10 cellular contexts compared by ENCODE assay signal in the genomic region with DNA sequence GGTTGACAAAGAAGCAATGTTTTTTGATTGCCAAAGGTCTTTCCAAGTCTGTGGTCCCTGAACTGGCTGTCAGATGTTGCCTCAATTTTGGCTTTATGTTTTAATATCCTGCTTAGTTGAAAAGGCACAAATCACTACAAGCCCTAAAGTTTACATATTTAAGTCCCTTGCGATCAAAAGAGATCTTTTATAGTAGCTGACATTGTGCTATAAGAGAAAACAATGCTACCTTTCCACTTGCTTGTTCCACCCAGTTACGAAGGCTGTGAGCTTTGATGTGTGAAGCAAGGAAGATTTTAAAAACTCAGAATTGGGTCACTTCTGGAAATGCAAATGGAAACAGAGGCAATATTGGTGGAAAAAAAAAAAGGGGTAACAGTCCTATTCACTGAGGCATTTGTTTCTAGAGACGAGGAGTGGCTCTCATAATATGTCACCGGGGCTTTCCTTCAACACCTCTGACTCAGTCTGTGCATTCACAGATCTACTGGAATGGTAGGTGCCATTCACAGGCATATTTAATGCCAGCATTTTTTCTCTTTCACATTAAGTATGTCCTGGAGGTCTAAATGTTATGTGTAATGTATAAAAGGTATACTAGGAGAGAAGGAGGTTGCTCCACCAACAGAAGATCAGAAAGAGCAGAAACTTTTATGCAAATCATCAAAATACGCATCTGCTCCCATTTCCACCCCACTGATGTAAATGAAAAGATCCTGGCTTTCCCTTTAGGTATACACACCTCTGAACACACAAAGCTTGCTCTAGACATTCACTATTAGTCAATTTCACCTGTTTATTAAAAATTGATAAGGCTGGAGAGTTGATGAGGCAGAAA.
DNase-seq lines count a peak whose midpoint lies in the region; ATAC-seq and TF ChIP-seq lines count a peak whose summit lies in the region.
"Had no signal": no experiment of that assay in that cellular context is flagged by ENCODE, and none has a peak within 500 bp of the region (broad histone marks: within the 10 kb centered on the region; RNA-seq: fewer than 3 reads in every experiment).

No MANE protein-coding gene starts in this region.

- H3K4me3 ChIP-seq in stomach: no peak overlapping the region
- no peak overlapping the region for H3K4me3 ChIP-seq in naive thymus-derived CD4-positive, alpha-beta T cell (ENCODE audit: low read length)
- H3K4me3 ChIP-seq: GM23338 had no signal

- intact Hi-C loops in activated naive CD4-positive, alpha-beta T cell treated with anti-CD3 and anti-CD28 coated beads for 36 hours (cut with micrococcal nuclease): loop anchor here (1.0 to 2.0 kb wide), 10 partner anchors 15 to 245 kb away; no protein-coding TSS in a partner anchor
- intact Hi-C loops in stomach (cut with DNase I; ENCODE audit: low total_unique reads): no loop called here
- intact Hi-C loops in naive thymus-derived CD4-positive, alpha-beta T cell (cut with micrococcal nuclease): loop anchor here in 1 of 2 donors (5.0 kb wide), 1 partner anchor 44 kb away; no protein-coding TSS in a partner anchor

- peaks cover 24% of the 10 kb centered on the region for H3K4me1 Mint-ChIP-seq in activated naive CD4-positive, alpha-beta T cell treated with anti-CD3 and anti-CD28 coated beads for 36 hours (ENCODE audit: low read depth)
- H3K4me1 Mint-ChIP-seq in T-helper 2 cell treated with Interferon-gamma antibody and Interleukin-4, amounts not matched to agents 5 μg/mL and 100 μg/mL, for 36 hours (ENCODE audit: low read depth): no peaks in the 10 kb centered on the region
- peaks cover 0 to 5% (median 0%) of the 10 kb centered on the region in 7 donors for H3K4me1 Mint-ChIP-seq in naive thymus-derived CD4-positive, alpha-beta T cell

- H3K27me3 Mint-ChIP-seq in activated naive CD4-positive, alpha-beta T cell treated with anti-CD3 and anti-CD28 coated beads for 36 hours (ENCODE audit: low read depth): peaks cover 8% of the 10 kb centered on the region
- H3K27me3 Mint-ChIP-seq in T-helper 2 cell treated with Interferon-gamma antibody and Interleukin-4, amounts not matched to agents 5 μg/mL and 100 μg/mL, for 36 hours (ENCODE audit: low read depth): no peaks in the 10 kb centered on the region
- peaks cover 0 to 11% (median 0%) of the 10 kb centered on the region in 5 donors for H3K27me3 Mint-ChIP-seq in naive thymus-derived CD4-positive, alpha-beta T cell
- H3K27me3 Mint-ChIP-seq: brain had no signal

- TF ChIP-seq POLR2A in stomach (IDR thresholded peaks at IDR 0.05): no peak

- peak; percentile 91 for ATAC-seq in HG02798 (IDR thresholded peaks at IDR 0.05; ENCODE audit: poor library complexity, unreplicated experiment)
- no peak for ATAC-seq in naive thymus-derived CD4-positive, alpha-beta T cell

- peak overlapping the region; percentile 0 for H3K4me3 Mint-ChIP-seq in activated naive CD4-positive, alpha-beta T cell treated with anti-CD3 and anti-CD28 coated beads for 36 hours
- H3K4me3 Mint-ChIP-seq in T-helper 2 cell treated with Interferon-gamma antibody and Interleukin-4, amounts not matched to agents 5 μg/mL and 100 μg/mL, for 36 hours: no peak overlapping the region
- H3K4me3 Mint-ChIP-seq in naive thymus-derived CD4-positive, alpha-beta T cell: no peak overlapping the region
- H3K4me3 Mint-ChIP-seq: brain, GM23338 had no signal

- DNase-seq in activated naive CD4-positive, alpha-beta T cell treated with anti-CD3 and anti-CD28 coated beads for 36 hours: peak; percentile 71
- no peak for DNase-seq in activated naive CD4-positive, alpha-beta T cell treated with anti-CD3 and anti-CD28 coated beads, Interleukin-2, amount 50 U/mL, for 16 hours
- peak; percentile 28 for DNase-seq in T-helper 2 cell treated with Interferon-gamma antibody and Interleukin-4, amounts not matched to agents 5 μg/mL and 100 μg/mL, for 36 hours (ENCODE audit: low spot score)
- DNase-seq in stomach (no peak), DMS53 treated with DMSO at 0.1 percent for 48 hours (lab: John Stamatoyannopoulos, UW; ENCODE audit: unreplicated experiment) (no peak), G401 (ENCODE audit: low spot score) (no peak)
- no peak for DNase-seq in naive thymus-derived CD4-positive, alpha-beta T cell

- in situ Hi-C loops in G401 (cut with HindIII; ENCODE audit: low sequenced_read_pairs): no loop called here

- peak overlapping the region; percentile 66 for H3K27ac Mint-ChIP-seq in activated naive CD4-positive, alpha-beta T cell treated with anti-CD3 and anti-CD28 coated beads for 36 hours
- no peak overlapping the region for H3K27ac Mint-ChIP-seq in T-helper 2 cell treated with Interferon-gamma antibody and Interleukin-4, amounts not matched to agents 5 μg/mL and 100 μg/mL, for 36 hours
- H3K27ac Mint-ChIP-seq in naive thymus-derived CD4-positive, alpha-beta T cell: no peak overlapping the region
- H3K27ac Mint-ChIP-seq: GM23338 had no signal

- WGBS in stomach, 5 donors: 33 to 65% (median 49%) methylated on average over 5 of the region's 5 CpGs

- no peaks in the 10 kb centered on the region for H3K9me3 ChIP-seq in stomach
- H3K9me3 ChIP-seq in naive thymus-derived CD4-positive, alpha-beta T cell (ENCODE audit: control insufficient read depth in 2 of 3, low read length in 3 of 3): no peaks in the 10 kb centered on the region

- H3K27me3 ChIP-seq in stomach: no peaks in the 10 kb centered on the region
- no peaks in the 10 kb centered on the region for H3K27me3 ChIP-seq in naive thymus-derived CD4-positive, alpha-beta T cell (ENCODE audit: control insufficient read depth in 2 of 2, insufficient read depth in 2 of 2, low read length in 2 of 2)

- no peaks in the 10 kb centered on the region for H3K36me3 Mint-ChIP-seq in activated naive CD4-positive, alpha-beta T cell treated with anti-CD3 and anti-CD28 coated beads for 36 hours (ENCODE audit: low read depth)
- H3K36me3 Mint-ChIP-seq in T-helper 2 cell treated with Interferon-gamma antibody and Interleukin-4, amounts not matched to agents 5 μg/mL and 100 μg/mL, for 36 hours (ENCODE audit: low read depth): no peaks in the 10 kb centered on the region
- no peaks in the 10 kb centered on the region for H3K36me3 Mint-ChIP-seq in naive thymus-derived CD4-positive, alpha-beta T cell
- H3K36me3 Mint-ChIP-seq: brain had no signal

- H3K4me1 ChIP-seq in stomach: peaks cover 0 to 25% (median 9%) of the 10 kb centered on the region in 4 donors
- no peaks in the 10 kb centered on the region for H3K4me1 ChIP-seq in naive thymus-derived CD4-positive, alpha-beta T cell (ENCODE audit: control insufficient read depth in 2 of 2, insufficient read depth in 2 of 2, low read length in 2 of 2)

- POLR2A ChIA-PET in naive thymus-derived CD4-positive, alpha-beta T cell (lab: Charles Lee): no interaction called here

- no peak for TF ChIP-seq CTCF in stomach (IDR thresholded peaks at IDR 0.05)

- no peaks in the 10 kb centered on the region for H3K9me3 Mint-ChIP-seq in activated naive CD4-positive, alpha-beta T cell treated with anti-CD3 and anti-CD28 coated beads for 36 hours
- H3K9me3 Mint-ChIP-seq in T-helper 2 cell treated with Interferon-gamma antibody and Interleukin-4, amounts not matched to agents 5 μg/mL and 100 μg/mL, for 36 hours: no peaks in the 10 kb centered on the region
- H3K9me3 Mint-ChIP-seq in naive thymus-derived CD4-positive, alpha-beta T cell: peaks cover 0 to 2% (median 0%) of the 10 kb centered on the region in 11 donors
- H3K9me3 Mint-ChIP-seq: GM23338 had no signal

- H3K36me3 ChIP-seq in stomach: no peaks in the 10 kb centered on the region
- H3K36me3 ChIP-seq in naive thymus-derived CD4-positive, alpha-beta T cell (ENCODE audit: control insufficient read depth in 2 of 3, insufficient read depth in 3 of 3, low read length in 3 of 3): no peaks in the 10 kb centered on the region

- CTCF ChIA-PET in activated naive CD4-positive, alpha-beta T cell treated with anti-CD3 and anti-CD28 coated beads for 36 hours (lab: Charles Lee): interaction anchor here (0.7 to 1.6 kb wide), 8 partner anchors 12 to 80 kb away, joined by 3 to 5 read pairs (median 4); no protein-coding TSS in a partner anchor
- CTCF ChIA-PET in naive thymus-derived CD4-positive, alpha-beta T cell (lab: Charles Lee): no interaction called here

- peak overlapping the region; percentile 47 to 80 (median 72) for H3K27ac ChIP-seq in stomach
- no peak overlapping the region for H3K27ac ChIP-seq in naive thymus-derived CD4-positive, alpha-beta T cell (ENCODE audit: low read depth, low read length)

- no peak for TF ChIP-seq EP300 in stomach (IDR thresholded peaks at IDR 0.05)

Comparison
In these comparisons a context has a peak if more than half of its experiments do, and no peak if none do; other contexts are left out.
1. DNase-seq: peak in activated naive CD4-positive, alpha-beta T cell treated with anti-CD3 and anti-CD28 coated beads for 36 hours (single experiment) and T-helper 2 cell treated with Interferon-gamma antibody and Interleukin-4, amounts not matched to agents 5 μg/mL and 100 μg/mL, for 36 hours (single experiment); none in activated naive CD4-positive, alpha-beta T cell treated with anti-CD3 and anti-CD28 coated beads, Interleukin-2, amount 50 U/mL, for 16 hours (single experiment), stomach (single experiment), DMS53 treated with DMSO at 0.1 percent for 48 hours (single experiment), G401 (single experiment) and naive thymus-derived CD4-positive, alpha-beta T cell (0 of 9).